Comparison of ENCODE assay signal across 26 cellular contexts in the genomic region with DNA sequence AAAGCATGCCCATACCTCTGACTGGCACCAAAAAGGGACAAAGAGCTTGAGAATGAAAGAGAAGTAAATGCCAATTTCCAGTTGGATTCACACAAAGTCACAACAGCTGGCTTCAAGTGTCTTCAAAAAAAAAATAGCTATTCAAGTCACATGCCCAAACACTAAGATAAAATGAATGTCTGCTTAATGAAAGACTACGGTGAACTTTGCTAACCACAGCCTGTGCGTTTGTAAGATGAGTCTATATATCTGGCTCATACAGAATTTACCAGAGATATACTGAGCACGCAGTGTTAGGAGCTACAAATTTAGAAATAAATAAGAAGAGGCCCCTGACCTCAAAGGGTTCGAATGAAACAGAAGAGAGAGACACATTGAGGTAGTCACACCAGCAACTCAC.
"Had no signal": no experiment of that assay in that cellular context is flagged by ENCODE, and none has a peak within 500 bp of the region (broad histone marks: within the 10 kb centered on the region; RNA-seq: fewer than 3 reads in every experiment).

No MANE protein-coding gene starts in this region.

- H3K9me3 ChIP-seq: SK-N-SH had no signal

- H3K4me3 ChIP-seq: K562 had no signal

- ATAC-seq: HepG2, K562, Panc1, PC-3, T-cell had no signal

- DNase-seq: Kasumi-1; MM.1S; NCI-H1092 treated with DMSO at 0.1 percent for 48 hours; NCI-H1417 treated with DMSO at 0.1 percent for 48 hours; NCI-H146; NCI-H1694 treated with DMSO at 0.1 percent for 48 hours; NCI-H1930; NCI-H2081; NCI-H2107; NCI-H226; NCI-H446; NCI-H510A; NCI-H524 treated with DMSO at 0.1 percent for 48 hours; NCI-H69; NCI-H774; NK-92 treated with Interleukin-12 subunit alpha and Interleukin-12 subunit beta, amount 100 ng/mL, for 24 hours; PC-3; SHP77; SK-N-SH; SW 1271; T-cell had no signal

- H3K9ac ChIP-seq: KMS-11, SK-N-SH had no signal

- H3K27ac ChIP-seq: KMS-11, RWPE1 had no signal

- H3K4me2 ChIP-seq: KMS-11, SK-N-SH had no signal
